In genomic region chr2:26212011-26212410, GRCh38 we compare ENCODE assay signal across 34 cellular contexts.
"Had no signal": no experiment of that assay in that cellular context is flagged by ENCODE, and none has a peak within 500 bp of the region (broad histone marks: within the 10 kb centered on the region; RNA-seq: fewer than 3 reads in every experiment).

No MANE protein-coding gene starts in this region.

- H3K4me1 ChIP-seq: adrenal gland, ascending aorta, body of pancreas, breast epithelium had no signal

- H3K27me3 ChIP-seq: adrenal gland, ascending aorta, body of pancreas, brain microvascular endothelial cell, breast epithelium, cardiac muscle cell had no signal

- ATAC-seq: activated naive CD4-positive, alpha-beta T cell treated with anti-CD3 and anti-CD28 coated beads, Interleukin-2, amount 50 U/mL, for 72 hours; activated naive CD8-positive, alpha-beta T cell treated with anti-CD3 and anti-CD28 coated beads, Interleukin-2, amount 50 U/mL, for 24 hours; activated T-cell treated with anti-CD3 and anti-CD28 coated beads, Interleukin-2, amount 50 U/mL, for 4 hours; activated T-cell treated with anti-CD3 and anti-CD28 coated beads, Interleukin-2, amount 50 U/mL, for 72 hours; activated T-helper 17 cell treated with anti-CD3 and anti-CD28 coated beads, Interleukin-2, amount 50 U/mL, for 72 hours; body of pancreas had no signal

- FAIRE-seq: astrocyte, bronchial epithelial cell had no signal

- DNase-seq: activated effector memory CD4-positive, alpha-beta T cell treated with anti-CD3 and anti-CD28 coated beads, Interleukin-2, amount 50 U/mL, for 16 hours; activated effector memory CD4-positive, alpha-beta T cell treated with Interleukin-2 at 50 U/mL for 16 hours; activated gamma-delta T cell; activated gamma-delta T cell treated with Interleukin-2 at 50 U/mL for 16 hours; activated naive CD4-positive, alpha-beta T cell; activated naive CD4-positive, alpha-beta T cell treated with anti-CD3 and anti-CD28 coated beads for 36 hours; activated naive CD4-positive, alpha-beta T cell treated with anti-CD3 and anti-CD28 coated beads, Interleukin-2, amount 10 ng/mL, durations not matched to agents 7 days and 5 days; activated naive CD4-positive, alpha-beta T cell treated with anti-CD3 and anti-CD28 coated beads, Interleukin-2, amount 50 U/mL, for 16 hours; activated naive CD4-positive, alpha-beta T cell treated with Interleukin-2 at 50 U/mL for 16 hours; activated naive CD8-positive, alpha-beta T cell treated with anti-CD3 and anti-CD28 coated beads for 36 hours; activated naive CD8-positive, alpha-beta T cell treated with anti-CD3 and anti-CD28 coated beads, Interleukin-2, amount 10 ng/mL, durations not matched to agents 7 days and 5 days; activated naive CD8-positive, alpha-beta T cell treated with anti-CD3 and anti-CD28 coated beads, Interleukin-2, amount 50 U/mL, for 24 hours; activated T-cell treated with anti-CD3 and anti-CD28 coated beads, Interleukin-2, amount 50 U/mL, for 1 hour; activated T-cell treated with anti-CD3 and anti-CD28 coated beads, Interleukin-2, amount 50 U/mL, for 24 hours; activated T-cell treated with anti-CD3 and anti-CD28 coated beads, Interleukin-2, amount 50 U/mL, for 4 hours; activated T-cell treated with anti-CD3 and anti-CD28 coated beads, Interleukin-2, amount 50 U/mL, for 48 hours; activated T-cell treated with anti-CD3 and anti-CD28 coated beads, Interleukin-2, amount 50 U/mL, for 72 hours; adrenal gland; amniotic stem cell; amygdala; anterior cingulate cortex; aorta; body of pancreas; brain microvascular endothelial cell; caudate nucleus; central memory CD4-positive, alpha-beta T cell; cerebellar nuclear complex had no signal

- H3K4me3 ChIP-seq: adrenal gland, ascending aorta, body of pancreas, breast epithelium, cardiac muscle cell had no signal

- H3K9me3 ChIP-seq: adrenal gland, ascending aorta, body of pancreas, breast epithelium had no signal

- H3K27ac ChIP-seq: adrenal gland, ascending aorta, body of pancreas, brain microvascular endothelial cell, breast epithelium, cardiac muscle cell had no signal

- H3K36me3 ChIP-seq: breast epithelium had no signal
